1 cellular context compared by ENCODE assay signal in genomic region chrX:155070663-155070974, GRCh38.
TF ChIP-seq lines count a peak whose summit lies in the region.

No MANE protein-coding gene starts in this region.

TF ChIP-seq in HepG2, 621 proteins besides CTCF, POLR2A, EP300 and RAD21:
- TF ChIP-seq ZNF709 (CRISPR knock-in tag; IDR thresholded peaks at IDR 0.05) (no peak), GABPA (IDR thresholded peaks at IDR 0.05; ENCODE audit: low read depth, low read length) (no peak), GABPA (CRISPR knock-in tag; IDR thresholded peaks at IDR 0.05; ENCODE audit: low read depth) (peak; percentile 50; the same call in 1 of the 2 replicates), SALL1 (CRISPR knock-in tag; IDR thresholded peaks at IDR 0.05) (0 out of 2 replicates have a peak, but pooled peaks have one; percentile 5)
